In genomic region chr3:175287361-175287963, GRCh38 we compare ENCODE assay signal across 14 cellular contexts.
DNase-seq lines count a peak whose midpoint lies in the region; ATAC-seq and TF ChIP-seq lines count a peak whose summit lies in the region.
"Had no signal": no experiment of that assay in that cellular context is flagged by ENCODE, and none has a peak within 500 bp of the region (broad histone marks: within the 10 kb centered on the region; RNA-seq: fewer than 3 reads in every experiment).

No MANE protein-coding gene starts in this region.

- H3K4me1 ChIP-seq in osteoblast (ENCODE audit: insufficient read depth, low read length) = no peaks in the 10 kb centered on the region
- H3K4me1 ChIP-seq: adrenal gland, right atrium auricular region had no signal

- H3K36me3 Mint-ChIP-seq in activated naive CD4-positive, alpha-beta T cell treated with anti-CD3 and anti-CD28 coated beads, Interleukin-2, amount 50 U/mL, for 72 hours = no peaks in the 10 kb centered on the region
- H3K36me3 Mint-ChIP-seq: mesothelial cell of epicardium had no signal

- H4K20me1 ChIP-seq in osteoblast (ENCODE audit: insufficient read depth, low read length) = no peaks in the 10 kb centered on the region

- H3K36me3 ChIP-seq in osteoblast (ENCODE audit: insufficient read depth, low read length) = no peaks in the 10 kb centered on the region
- H3K36me3 ChIP-seq: adrenal gland, right atrium auricular region had no signal

- H3K9me3 Mint-ChIP-seq in activated naive CD4-positive, alpha-beta T cell treated with anti-CD3 and anti-CD28 coated beads, Interleukin-2, amount 50 U/mL, for 72 hours = no peaks in the 10 kb centered on the region
- H3K9me3 Mint-ChIP-seq: mesothelial cell of epicardium had no signal

- TF ChIP-seq CTCF in osteoblast (IDR thresholded peaks at IDR 0.05; ENCODE audit: extremely low read depth, low read depth, low read length) = no peak

- ATAC-seq in GM19023 (IDR thresholded peaks at IDR 0.05; ENCODE audit: unreplicated experiment) = peak; percentile 99
- ATAC-seq in HG02623 (IDR thresholded peaks at IDR 0.05; ENCODE audit: unreplicated experiment) = peak; percentile 98
- peak; percentile 99 for ATAC-seq in HG03432 (IDR thresholded peaks at IDR 0.05; ENCODE audit: unreplicated experiment)
- no peak for ATAC-seq in activated naive CD4-positive, alpha-beta T cell treated with anti-CD3 and anti-CD28 coated beads, Interleukin-2, amount 50 U/mL, for 72 hours
- ATAC-seq: SK-N-SH treated with all-trans-retinoic acid at 6 μM for 48 hours had no signal

- peak overlapping the region; percentile 37 for H2AFZ ChIP-seq in osteoblast (ENCODE audit: low read length)

- no peaks in the 10 kb centered on the region for H3K79me2 ChIP-seq in osteoblast (ENCODE audit: insufficient read depth, low read length)

- no peak overlapping the region for H3K4me3 ChIP-seq in osteoblast (ENCODE audit: insufficient read depth, low read length)
- H3K4me3 ChIP-seq: adrenal gland, right atrium auricular region had no signal

- H3K4me2 ChIP-seq in osteoblast (ENCODE audit: insufficient read depth, low read length) = peak overlapping the region; percentile 19

- no peak overlapping the region for H3K27ac Mint-ChIP-seq in activated naive CD4-positive, alpha-beta T cell treated with anti-CD3 and anti-CD28 coated beads, Interleukin-2, amount 50 U/mL, for 72 hours
- H3K27ac Mint-ChIP-seq: mesothelial cell of epicardium had no signal

- H3K9me3 ChIP-seq in osteoblast (ENCODE audit: low read depth, low read length) = no peaks in the 10 kb centered on the region
- H3K9me3 ChIP-seq: adrenal gland, right atrium auricular region had no signal

- DNase-seq in osteoblast (ENCODE audit: insufficient read length, low spot score, missing footprints) (no peak), NCI-H2227 treated with DMSO at 0.1 percent for 48 hours (lab: John Stamatoyannopoulos, UW) (no peak)
- DNase-seq in activated CD4-positive, alpha-beta T cell treated with anti-CD3 and anti-CD28 coated beads for 48 hours = no peak
- DNase-seq in activated naive CD4-positive, alpha-beta T cell treated with anti-CD3 and anti-CD28 coated beads, Interleukin-2, amount 50 U/mL, for 72 hours (ENCODE audit: low spot score in 2 of 2) = no peak
- DNase-seq: activated CD4-positive, alpha-beta T cell treated with anti-CD3 and anti-CD28 coated beads, Interleukin-2, amount 50 U/mL, for 4 hours; adrenal gland; KBM-7; NCI-H510A had no signal

- H3K27me3 ChIP-seq in osteoblast (ENCODE audit: insufficient read depth, low read length) = no peaks in the 10 kb centered on the region
- H3K27me3 ChIP-seq: adrenal gland, right atrium auricular region had no signal

- H3K27ac ChIP-seq in osteoblast (ENCODE audit: low read depth, low read length) = no peak overlapping the region
- H3K27ac ChIP-seq: adrenal gland, right atrium auricular region had no signal

Comparison
In these comparisons a context has a peak if more than half of its experiments do, and no peak if none do; other contexts are left out.
1. ATAC-seq: peak in GM19023 (single experiment), HG02623 (single experiment) and HG03432 (single experiment); none in activated naive CD4-positive, alpha-beta T cell treated with anti-CD3 and anti-CD28 coated beads, Interleukin-2, amount 50 U/mL, for 72 hours (0 of 2).